ENCODE assay signal across 12 cellular contexts in the genomic region with DNA sequence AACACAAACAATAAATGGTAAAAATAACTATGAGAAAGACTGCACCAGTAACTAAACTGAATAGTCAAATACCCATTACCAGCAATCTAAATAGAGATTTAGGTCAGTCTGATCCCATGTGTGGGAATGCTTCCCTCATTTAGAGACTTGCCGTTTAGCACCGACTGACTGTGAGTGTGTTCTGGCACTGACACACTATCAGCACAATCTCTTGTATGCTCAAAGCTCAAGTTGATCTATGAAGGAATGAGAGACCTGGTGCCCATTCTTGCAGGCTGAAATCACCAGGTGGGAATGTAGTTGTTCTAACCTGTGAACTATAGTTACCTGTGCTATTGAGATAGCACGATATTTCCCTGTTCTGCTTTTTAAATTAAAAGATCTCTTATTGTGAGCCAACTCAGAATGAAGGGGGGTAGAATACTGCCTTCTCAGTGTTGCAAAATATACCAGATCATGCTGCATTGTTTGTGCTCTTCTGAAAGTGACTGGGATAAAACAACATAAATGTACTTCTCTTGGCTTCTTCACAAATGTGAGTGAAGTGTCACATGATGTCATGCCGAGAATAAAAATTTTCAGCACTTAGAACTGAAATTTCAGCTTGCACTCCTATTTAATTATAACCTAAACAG.
DNase-seq lines count a peak whose midpoint lies in the region; ATAC-seq and TF ChIP-seq lines count a peak whose summit lies in the region.
"Had no signal": no experiment of that assay in that cellular context is flagged by ENCODE, and none has a peak within 500 bp of the region (broad histone marks: within the 10 kb centered on the region; RNA-seq: fewer than 3 reads in every experiment).

No MANE protein-coding gene starts in this region.

- no peak overlapping the region for H3K4me3 Mint-ChIP-seq in progenitor cell of endocrine pancreas (ENCODE audit: low read depth)
- H3K4me3 Mint-ChIP-seq: immature natural killer cell had no signal

- no peaks in the 10 kb centered on the region for H3K36me3 Mint-ChIP-seq in progenitor cell of endocrine pancreas (ENCODE audit: insufficient read depth)
- H3K36me3 Mint-ChIP-seq: immature natural killer cell had no signal

- H3K4me1 ChIP-seq in gastrocnemius medialis (no peaks in the 10 kb centered on the region), stomach (peaks cover 0 to 20% (median 5%) of the 10 kb centered on the region in 4 donors)

- in situ Hi-C loops in gastrocnemius medialis (cut with MboI; ENCODE audit: low sequenced_read_pairs in 4 of 4): no loop called here

- WGBS in stomach, 5 donors: 17 to 43% (median 29%) methylated on average over 4 of the region's 4 CpGs

- no peaks in the 10 kb centered on the region for H3K27me3 Mint-ChIP-seq in progenitor cell of endocrine pancreas

- TF ChIP-seq EP300 in stomach (IDR thresholded peaks at IDR 0.05): no peak

- H3K4me3 ChIP-seq in gastrocnemius medialis: no peak overlapping the region
- no peak overlapping the region for H3K4me3 ChIP-seq in stomach

- TF ChIP-seq CTCF in progenitor cell of endocrine pancreas (IDR thresholded peaks at IDR 0.05; ENCODE audit: unreplicated experiment) (no peak), gastrocnemius medialis (IDR thresholded peaks at IDR 0.05 in 4 of 5, conservative IDR thresholded peaks at IDR 0.05 in 1 of 5) (no peak), stomach (IDR thresholded peaks at IDR 0.05) (no peak)

- no peaks in the 10 kb centered on the region for H3K27me3 ChIP-seq in gastrocnemius medialis
- H3K27me3 ChIP-seq in stomach: no peaks in the 10 kb centered on the region

- H3K4me1 Mint-ChIP-seq in progenitor cell of endocrine pancreas (ENCODE audit: low read depth): peaks cover 5% of the 10 kb centered on the region
- H3K4me1 Mint-ChIP-seq: immature natural killer cell had no signal

- H3K27ac Mint-ChIP-seq in progenitor cell of endocrine pancreas: peak overlapping the region; percentile 51
- H3K27ac Mint-ChIP-seq: immature natural killer cell had no signal

- H3K9me3 Mint-ChIP-seq in progenitor cell of endocrine pancreas (ENCODE audit: low read depth): no peaks in the 10 kb centered on the region

- H3K36me3 ChIP-seq in gastrocnemius medialis (no peaks in the 10 kb centered on the region), stomach (no peaks in the 10 kb centered on the region)

- peak; percentile 23 for ATAC-seq in GM19025 (IDR thresholded peaks at IDR 0.05; ENCODE audit: low read depth, unreplicated experiment)
- ATAC-seq in HG02610 (IDR thresholded peaks at IDR 0.05; ENCODE audit: unreplicated experiment): peak; percentile 10
- ATAC-seq in HG03520 (IDR thresholded peaks at IDR 0.05; ENCODE audit: unreplicated experiment): no peak
- ATAC-seq in gastrocnemius medialis: no peak
- ATAC-seq: Panc1 had no signal

- TF ChIP-seq POLR2A in gastrocnemius medialis (IDR thresholded peaks at IDR 0.05) (no peak), stomach (IDR thresholded peaks at IDR 0.05) (no peak)

- DNase-seq in cerebellar cortex (ENCODE audit: low spot score) (peak; percentile 76), progenitor cell of endocrine pancreas (ENCODE audit: low spot score, unreplicated experiment) (no peak), gastrocnemius medialis (no peak), stomach (no peak)
- DNase-seq: activated CD4-positive, alpha-beta T cell treated with anti-CD3 and anti-CD28 coated beads for 48 hours; immature natural killer cell; stimulated activated CD4-positive, alpha-beta T cell treated with anti-CD3 and anti-CD28 coated beads, Interleukin-4, amount 100 ng/mL, for 4 hours; stimulated activated naive CD4-positive, alpha-beta T cell had no signal

- intact Hi-C loops in gastrocnemius medialis (cut with DNase I; ENCODE audit: low total_unique reads): no loop called here
- intact Hi-C loops in stomach (cut with DNase I; ENCODE audit: low total_unique reads): no loop called here

- H3K27ac ChIP-seq in gastrocnemius medialis (no peak overlapping the region), stomach (peak overlapping the region in 1 of 5 donors; percentile 44)

- H3K9me3 ChIP-seq in gastrocnemius medialis (no peaks in the 10 kb centered on the region), stomach (no peaks in the 10 kb centered on the region)

Comparison
In these comparisons a context has a peak if more than half of its experiments do, and no peak if none do; other contexts are left out.
1. ATAC-seq: peak in GM19025 (single experiment) and HG02610 (single experiment); none in HG03520 (single experiment) and gastrocnemius medialis (0 of 2).